1 cellular context compared by ENCODE assay signal in the genomic region with DNA sequence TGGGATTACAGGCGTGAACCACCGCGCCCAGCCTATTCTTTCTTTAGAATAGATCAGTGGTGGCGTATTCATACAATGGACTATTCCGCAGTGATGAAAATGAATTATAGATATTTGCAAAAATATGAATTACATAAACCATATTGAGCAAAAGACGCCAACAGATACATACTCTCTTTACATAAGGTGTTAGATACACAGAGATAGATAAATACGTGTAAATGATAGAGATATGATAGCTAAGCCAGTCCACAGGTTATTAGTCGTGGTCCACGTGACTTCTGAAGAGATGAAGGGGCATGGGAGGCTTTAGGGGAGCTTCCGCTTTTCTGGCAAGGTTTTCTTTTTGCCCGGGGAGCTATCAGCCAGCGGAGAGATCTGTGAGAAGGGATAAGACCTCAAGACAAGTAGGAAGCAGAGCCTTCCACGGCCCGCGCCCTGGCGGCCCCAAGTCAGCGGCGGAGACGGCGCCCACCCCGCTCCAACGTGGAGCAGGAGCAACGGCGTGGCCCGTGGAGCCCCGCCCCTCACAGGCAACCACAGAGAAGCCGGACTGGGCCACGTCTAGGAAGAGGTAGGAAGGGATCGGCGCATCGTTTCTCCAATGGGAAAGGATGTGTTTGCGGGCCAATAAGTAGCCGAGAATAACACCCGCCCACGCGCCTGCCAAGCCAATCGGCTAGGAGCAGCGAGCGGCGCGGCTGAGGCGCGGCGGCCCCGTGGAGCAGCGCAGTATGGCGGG.
TF ChIP-seq lines count a peak whose summit lies in the region.

A gene (plus strand): TSS at position 704 of the 742 bp plus-strand sequence. CDS start 31 bp downstream, at position 735.

TF ChIP-seq in HepG2, 621 proteins besides CTCF, POLR2A, EP300 and RAD21 (continued from another document and continues in another):
- TF ChIP-seq, protein P1, sequence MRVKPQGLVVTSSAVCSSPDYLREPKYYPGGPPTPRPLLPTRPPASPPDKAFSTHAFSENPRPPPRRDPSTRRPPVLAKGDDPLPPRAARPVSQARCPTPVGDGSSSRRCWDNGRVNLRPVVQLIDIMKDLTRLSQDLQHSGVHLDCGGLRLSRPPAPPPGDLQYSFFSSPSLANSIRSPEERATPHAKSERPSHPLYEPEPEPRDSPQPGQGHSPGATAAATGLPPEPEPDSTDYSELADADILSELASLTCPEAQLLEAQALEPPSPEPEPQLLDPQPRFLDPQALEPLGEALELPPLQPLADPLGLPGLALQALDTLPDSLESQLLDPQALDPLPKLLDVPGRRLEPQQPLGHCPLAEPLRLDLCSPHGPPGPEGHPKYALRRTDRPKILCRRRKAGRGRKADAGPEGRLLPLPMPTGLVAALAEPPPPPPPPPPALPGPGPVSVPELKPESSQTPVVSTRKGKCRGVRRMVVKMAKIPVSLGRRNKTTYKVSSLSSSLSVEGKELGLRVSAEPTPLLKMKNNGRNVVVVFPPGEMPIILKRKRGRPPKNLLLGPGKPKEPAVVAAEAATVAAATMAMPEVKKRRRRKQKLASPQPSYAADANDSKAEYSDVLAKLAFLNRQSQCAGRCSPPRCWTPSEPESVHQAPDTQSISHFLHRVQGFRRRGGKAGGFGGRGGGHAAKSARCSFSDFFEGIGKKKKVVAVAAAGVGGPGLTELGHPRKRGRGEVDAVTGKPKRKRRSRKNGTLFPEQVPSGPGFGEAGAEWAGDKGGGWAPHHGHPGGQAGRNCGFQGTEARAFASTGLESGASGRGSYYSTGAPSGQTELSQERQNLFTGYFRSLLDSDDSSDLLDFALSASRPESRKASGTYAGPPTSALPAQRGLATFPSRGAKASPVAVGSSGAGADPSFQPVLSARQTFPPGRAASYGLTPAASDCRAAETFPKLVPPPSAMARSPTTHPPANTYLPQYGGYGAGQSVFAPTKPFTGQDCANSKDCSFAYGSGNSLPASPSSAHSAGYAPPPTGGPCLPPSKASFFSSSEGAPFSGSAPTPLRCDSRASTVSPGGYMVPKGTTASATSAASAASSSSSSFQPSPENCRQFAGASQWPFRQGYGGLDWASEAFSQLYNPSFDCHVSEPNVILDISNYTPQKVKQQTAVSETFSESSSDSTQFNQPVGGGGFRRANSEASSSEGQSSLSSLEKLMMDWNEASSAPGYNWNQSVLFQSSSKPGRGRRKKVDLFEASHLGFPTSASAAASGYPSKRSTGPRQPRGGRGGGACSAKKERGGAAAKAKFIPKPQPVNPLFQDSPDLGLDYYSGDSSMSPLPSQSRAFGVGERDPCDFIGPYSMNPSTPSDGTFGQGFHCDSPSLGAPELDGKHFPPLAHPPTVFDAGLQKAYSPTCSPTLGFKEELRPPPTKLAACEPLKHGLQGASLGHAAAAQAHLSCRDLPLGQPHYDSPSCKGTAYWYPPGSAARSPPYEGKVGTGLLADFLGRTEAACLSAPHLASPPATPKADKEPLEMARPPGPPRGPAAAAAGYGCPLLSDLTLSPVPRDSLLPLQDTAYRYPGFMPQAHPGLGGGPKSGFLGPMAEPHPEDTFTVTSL (CRISPR knock-in tag; IDR thresholded peaks at IDR 0.05; ENCODE audit: borderline replicate concordance) = no peak
- no peak for TF ChIP-seq NFE2L1 (CRISPR knock-in tag; IDR thresholded peaks at IDR 0.05; ENCODE audit: borderline replicate concordance)
- TF ChIP-seq, protein P2, sequence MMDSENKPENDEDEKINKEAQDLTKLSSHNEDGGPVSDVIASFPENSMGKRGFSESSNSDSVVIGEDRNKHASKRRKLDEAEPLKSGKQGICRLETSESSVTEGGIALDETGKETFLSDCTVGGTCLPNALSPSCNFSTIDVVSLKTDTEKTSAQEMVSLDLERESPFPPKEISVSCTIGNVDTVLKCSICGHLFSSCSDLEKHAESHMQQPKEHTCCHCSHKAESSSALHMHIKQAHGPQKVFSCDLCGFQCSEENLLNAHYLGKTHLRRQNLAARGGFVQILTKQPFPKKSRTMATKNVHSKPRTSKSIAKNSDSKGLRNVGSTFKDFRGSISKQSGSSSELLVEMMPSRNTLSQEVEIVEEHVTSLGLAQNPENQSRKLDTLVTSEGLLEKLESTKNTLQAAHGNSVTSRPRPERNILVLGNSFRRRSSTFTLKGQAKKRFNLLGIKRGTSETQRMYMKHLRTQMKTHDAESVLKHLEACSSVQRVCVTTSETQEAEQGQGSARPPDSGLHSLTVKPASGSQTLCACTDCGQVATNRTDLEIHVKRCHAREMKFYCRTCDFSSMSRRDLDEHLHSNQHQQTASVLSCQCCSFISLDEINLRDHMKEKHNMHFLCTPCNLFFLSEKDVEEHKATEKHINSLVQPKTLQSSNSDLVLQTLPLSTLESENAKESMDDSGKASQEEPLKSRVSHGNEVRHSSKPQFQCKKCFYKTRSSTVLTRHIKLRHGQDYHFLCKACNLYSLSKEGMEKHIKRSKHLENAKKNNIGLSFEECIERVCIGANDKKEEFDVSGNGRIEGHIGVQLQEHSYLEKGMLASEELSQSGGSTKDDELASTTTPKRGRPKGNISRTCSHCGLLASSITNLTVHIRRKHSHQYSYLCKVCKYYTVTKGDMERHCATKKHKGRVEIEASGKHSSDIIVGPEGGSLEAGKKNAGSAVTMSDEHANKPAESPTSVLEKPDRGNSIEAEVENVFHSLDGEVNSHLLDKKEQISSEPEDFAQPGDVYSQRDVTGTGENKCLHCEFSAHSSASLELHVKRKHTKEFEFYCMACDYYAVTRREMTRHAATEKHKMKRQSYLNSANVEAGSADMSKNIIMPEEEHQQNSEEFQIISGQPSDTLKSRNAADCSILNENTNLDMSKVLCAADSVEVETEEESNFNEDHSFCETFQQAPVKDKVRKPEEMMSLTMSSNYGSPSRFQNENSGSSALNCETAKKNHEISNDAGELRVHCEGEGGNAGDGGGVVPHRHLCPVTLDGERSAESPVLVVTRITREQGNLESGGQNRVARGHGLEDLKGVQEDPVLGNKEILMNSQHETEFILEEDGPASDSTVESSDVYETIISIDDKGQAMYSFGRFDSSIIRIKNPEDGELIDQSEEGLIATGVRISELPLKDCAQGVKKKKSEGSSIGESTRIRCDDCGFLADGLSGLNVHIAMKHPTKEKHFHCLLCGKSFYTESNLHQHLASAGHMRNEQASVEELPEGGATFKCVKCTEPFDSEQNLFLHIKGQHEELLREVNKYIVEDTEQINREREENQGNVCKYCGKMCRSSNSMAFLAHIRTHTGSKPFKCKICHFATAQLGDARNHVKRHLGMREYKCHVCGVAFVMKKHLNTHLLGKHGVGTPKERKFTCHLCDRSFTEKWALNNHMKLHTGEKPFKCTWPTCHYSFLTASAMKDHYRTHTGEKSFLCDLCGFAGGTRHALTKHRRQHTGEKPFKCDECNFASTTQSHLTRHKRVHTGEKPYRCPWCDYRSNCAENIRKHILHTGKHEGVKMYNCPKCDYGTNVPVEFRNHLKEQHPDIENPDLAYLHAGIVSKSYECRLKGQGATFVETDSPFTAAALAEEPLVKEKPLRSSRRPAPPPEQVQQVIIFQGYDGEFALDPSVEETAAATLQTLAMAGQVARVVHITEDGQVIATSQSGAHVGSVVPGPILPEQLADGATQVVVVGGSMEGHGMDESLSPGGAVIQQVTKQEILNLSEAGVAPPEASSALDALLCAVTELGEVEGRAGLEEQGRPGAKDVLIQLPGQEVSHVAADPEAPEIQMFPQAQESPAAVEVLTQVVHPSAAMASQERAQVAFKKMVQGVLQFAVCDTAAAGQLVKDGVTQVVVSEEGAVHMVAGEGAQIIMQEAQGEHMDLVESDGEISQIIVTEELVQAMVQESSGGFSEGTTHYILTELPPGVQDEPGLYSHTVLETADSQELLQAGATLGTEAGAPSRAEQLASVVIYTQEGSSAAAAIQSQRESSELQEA (CRISPR knock-in tag; IDR thresholded peaks at IDR 0.05; ENCODE audit: not compliant biosample characterization) = no peak
- no peak for TF ChIP-seq ZFP1 (CRISPR knock-in tag; IDR thresholded peaks at IDR 0.05)
- TF ChIP-seq JUN (CRISPR knock-in tag; IDR thresholded peaks at IDR 0.05) = no peak
- TF ChIP-seq ZBTB20 (CRISPR knock-in tag; IDR thresholded peaks at IDR 0.05; ENCODE audit: borderline replicate concordance, low read depth) = no peak
- TF ChIP-seq ZNF780A (CRISPR knock-in tag; IDR thresholded peaks at IDR 0.05) = no peak
- no peak for TF ChIP-seq IKZF4 (CRISPR knock-in tag; IDR thresholded peaks at IDR 0.05; ENCODE audit: borderline replicate concordance, low read depth, not compliant biosample characterization)
- TF ChIP-seq HDAC6 (IDR thresholded peaks at IDR 0.05; ENCODE audit: low read depth, low read length) = no peak
- TF ChIP-seq, protein P3, sequence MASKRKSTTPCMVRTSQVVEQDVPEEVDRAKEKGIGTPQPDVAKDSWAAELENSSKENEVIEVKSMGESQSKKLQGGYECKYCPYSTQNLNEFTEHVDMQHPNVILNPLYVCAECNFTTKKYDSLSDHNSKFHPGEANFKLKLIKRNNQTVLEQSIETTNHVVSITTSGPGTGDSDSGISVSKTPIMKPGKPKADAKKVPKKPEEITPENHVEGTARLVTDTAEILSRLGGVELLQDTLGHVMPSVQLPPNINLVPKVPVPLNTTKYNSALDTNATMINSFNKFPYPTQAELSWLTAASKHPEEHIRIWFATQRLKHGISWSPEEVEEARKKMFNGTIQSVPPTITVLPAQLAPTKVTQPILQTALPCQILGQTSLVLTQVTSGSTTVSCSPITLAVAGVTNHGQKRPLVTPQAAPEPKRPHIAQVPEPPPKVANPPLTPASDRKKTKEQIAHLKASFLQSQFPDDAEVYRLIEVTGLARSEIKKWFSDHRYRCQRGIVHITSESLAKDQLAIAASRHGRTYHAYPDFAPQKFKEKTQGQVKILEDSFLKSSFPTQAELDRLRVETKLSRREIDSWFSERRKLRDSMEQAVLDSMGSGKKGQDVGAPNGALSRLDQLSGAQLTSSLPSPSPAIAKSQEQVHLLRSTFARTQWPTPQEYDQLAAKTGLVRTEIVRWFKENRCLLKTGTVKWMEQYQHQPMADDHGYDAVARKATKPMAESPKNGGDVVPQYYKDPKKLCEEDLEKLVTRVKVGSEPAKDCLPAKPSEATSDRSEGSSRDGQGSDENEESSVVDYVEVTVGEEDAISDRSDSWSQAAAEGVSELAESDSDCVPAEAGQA (IDR thresholded peaks at IDR 0.05; ENCODE audit: low read depth) = no peak
- TF ChIP-seq, protein P3 (CRISPR knock-in tag; IDR thresholded peaks at IDR 0.05; ENCODE audit: borderline replicate concordance) = no peak
- TF ChIP-seq, protein P4, sequence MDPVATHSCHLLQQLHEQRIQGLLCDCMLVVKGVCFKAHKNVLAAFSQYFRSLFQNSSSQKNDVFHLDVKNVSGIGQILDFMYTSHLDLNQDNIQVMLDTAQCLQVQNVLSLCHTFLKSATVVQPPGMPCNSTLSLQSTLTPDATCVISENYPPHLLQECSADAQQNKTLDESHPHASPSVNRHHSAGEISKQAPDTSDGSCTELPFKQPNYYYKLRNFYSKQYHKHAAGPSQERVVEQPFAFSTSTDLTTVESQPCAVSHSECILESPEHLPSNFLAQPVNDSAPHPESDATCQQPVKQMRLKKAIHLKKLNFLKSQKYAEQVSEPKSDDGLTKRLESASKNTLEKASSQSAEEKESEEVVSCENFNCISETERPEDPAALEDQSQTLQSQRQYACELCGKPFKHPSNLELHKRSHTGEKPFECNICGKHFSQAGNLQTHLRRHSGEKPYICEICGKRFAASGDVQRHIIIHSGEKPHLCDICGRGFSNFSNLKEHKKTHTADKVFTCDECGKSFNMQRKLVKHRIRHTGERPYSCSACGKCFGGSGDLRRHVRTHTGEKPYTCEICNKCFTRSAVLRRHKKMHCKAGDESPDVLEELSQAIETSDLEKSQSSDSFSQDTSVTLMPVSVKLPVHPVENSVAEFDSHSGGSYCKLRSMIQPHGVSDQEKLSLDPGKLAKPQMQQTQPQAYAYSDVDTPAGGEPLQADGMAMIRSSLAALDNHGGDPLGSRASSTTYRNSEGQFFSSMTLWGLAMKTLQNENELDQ (CRISPR knock-in tag; IDR thresholded peaks at IDR 0.05; ENCODE audit: borderline replicate concordance) = no peak
- TF ChIP-seq, protein P5, sequence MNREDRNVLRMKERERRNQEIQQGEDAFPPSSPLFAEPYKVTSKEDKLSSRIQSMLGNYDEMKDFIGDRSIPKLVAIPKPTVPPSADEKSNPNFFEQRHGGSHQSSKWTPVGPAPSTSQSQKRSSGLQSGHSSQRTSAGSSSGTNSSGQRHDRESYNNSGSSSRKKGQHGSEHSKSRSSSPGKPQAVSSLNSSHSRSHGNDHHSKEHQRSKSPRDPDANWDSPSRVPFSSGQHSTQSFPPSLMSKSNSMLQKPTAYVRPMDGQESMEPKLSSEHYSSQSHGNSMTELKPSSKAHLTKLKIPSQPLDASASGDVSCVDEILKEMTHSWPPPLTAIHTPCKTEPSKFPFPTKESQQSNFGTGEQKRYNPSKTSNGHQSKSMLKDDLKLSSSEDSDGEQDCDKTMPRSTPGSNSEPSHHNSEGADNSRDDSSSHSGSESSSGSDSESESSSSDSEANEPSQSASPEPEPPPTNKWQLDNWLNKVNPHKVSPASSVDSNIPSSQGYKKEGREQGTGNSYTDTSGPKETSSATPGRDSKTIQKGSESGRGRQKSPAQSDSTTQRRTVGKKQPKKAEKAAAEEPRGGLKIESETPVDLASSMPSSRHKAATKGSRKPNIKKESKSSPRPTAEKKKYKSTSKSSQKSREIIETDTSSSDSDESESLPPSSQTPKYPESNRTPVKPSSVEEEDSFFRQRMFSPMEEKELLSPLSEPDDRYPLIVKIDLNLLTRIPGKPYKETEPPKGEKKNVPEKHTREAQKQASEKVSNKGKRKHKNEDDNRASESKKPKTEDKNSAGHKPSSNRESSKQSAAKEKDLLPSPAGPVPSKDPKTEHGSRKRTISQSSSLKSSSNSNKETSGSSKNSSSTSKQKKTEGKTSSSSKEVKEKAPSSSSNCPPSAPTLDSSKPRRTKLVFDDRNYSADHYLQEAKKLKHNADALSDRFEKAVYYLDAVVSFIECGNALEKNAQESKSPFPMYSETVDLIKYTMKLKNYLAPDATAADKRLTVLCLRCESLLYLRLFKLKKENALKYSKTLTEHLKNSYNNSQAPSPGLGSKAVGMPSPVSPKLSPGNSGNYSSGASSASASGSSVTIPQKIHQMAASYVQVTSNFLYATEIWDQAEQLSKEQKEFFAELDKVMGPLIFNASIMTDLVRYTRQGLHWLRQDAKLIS (CRISPR knock-in tag; IDR thresholded peaks at IDR 0.05) = no peak
- TF ChIP-seq, protein P6, sequence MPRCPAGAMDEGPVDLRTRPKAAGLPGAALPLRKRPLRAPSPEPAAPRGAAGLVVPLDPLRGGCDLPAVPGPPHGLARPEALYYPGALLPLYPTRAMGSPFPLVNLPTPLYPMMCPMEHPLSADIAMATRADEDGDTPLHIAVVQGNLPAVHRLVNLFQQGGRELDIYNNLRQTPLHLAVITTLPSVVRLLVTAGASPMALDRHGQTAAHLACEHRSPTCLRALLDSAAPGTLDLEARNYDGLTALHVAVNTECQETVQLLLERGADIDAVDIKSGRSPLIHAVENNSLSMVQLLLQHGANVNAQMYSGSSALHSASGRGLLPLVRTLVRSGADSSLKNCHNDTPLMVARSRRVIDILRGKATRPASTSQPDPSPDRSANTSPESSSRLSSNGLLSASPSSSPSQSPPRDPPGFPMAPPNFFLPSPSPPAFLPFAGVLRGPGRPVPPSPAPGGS (CRISPR knock-in tag; IDR thresholded peaks at IDR 0.05) = no peak
